Comparison of ENCODE assay signal across 8 cellular contexts in genomic region chr20:32539817-32540675, GRCh38. TPM values are rescaled to one million over a fixed set of nuclear protein-coding genes. Genes with fewer than 3 reads are reported as not detected.
A peak's percentile ranks its signal among the peaks of the same experiment; 100 is the strongest.
DNase-seq lines count a peak whose midpoint lies in the region; ATAC-seq and TF ChIP-seq lines count a peak whose summit lies in the region.

No MANE protein-coding gene starts in this region.

- no peaks in the 10 kb centered on the region for H3K9me2 ChIP-seq in HCT116 (ENCODE audit: insufficient read depth)

- no peak overlapping the region for H3K4me3 ChIP-seq in HCT116 (replicated peaks in 1 of 2; ENCODE audit: low read depth in 1 of 2, low read length in 2 of 2)

- no peak for ATAC-seq in HCT116
- peak; percentile 57 to 59 for ATAC-seq in activated CD4-positive, CD25-positive, alpha-beta regulatory T cell treated with anti-CD3 and anti-CD28 coated beads, Interleukin-2, amount 50 U/mL, for 24 hours

- CTCF ChIA-PET in HCT116 (lab: Charles Lee), result no interaction called here

- no TSS peak for BruUV-seq in HCT116 (replicated peaks; lab: Mats Ljungman, UMichigan)

- DNase-seq in HCT116 (ENCODE audit: low read depth, low spot score) (no peak), GM20000 (ENCODE audit: low spot score) (no peak), posterior vena cava (ENCODE audit: low spot score) (no peak), DMS 273 (lab: John Stamatoyannopoulos, UW; ENCODE audit: unreplicated experiment) (no peak), GM19240 (ENCODE audit: insufficient read length, low spot score) (no peak)
- DNase-seq in stimulated activated CD4-positive, alpha-beta T cell treated with anti-CD3 and anti-CD28 coated beads, TNF-alpha, amount 100 ng/mL, for 24 hours (ENCODE audit: low read depth in 3 of 3), result peak in 2 of 3 experiments; percentile 54 to 65

- H3K36me3 ChIP-seq in HCT116 (ENCODE audit: control insufficient read depth in 1 of 2, insufficient read depth in 2 of 2, low read length in 2 of 2), result no peaks in the 10 kb centered on the region

- TF ChIP-seq CTCF in HCT116 (IDR thresholded peaks at IDR 0.05 in 2 of 3, conservative IDR thresholded peaks at IDR 0.05 in 1 of 3; ENCODE audit: borderline replicate concordance in 1 of 3, insufficient read depth in 1 of 3, low read depth in 2 of 3, low read length in 2 of 3) (no peak), GM20000 (IDR thresholded peaks at IDR 0.05; ENCODE audit: extremely low read depth, missing control alignments) (no peak)

- POLR2A ChIA-PET in HCT116 (lab: Charles Lee), result no interaction called here

- no peaks in the 10 kb centered on the region for H3K9me3 ChIP-seq in HCT116 (ENCODE audit: control insufficient read depth in 1 of 2, insufficient read depth in 1 of 2, low read depth in 1 of 2, low read length in 2 of 2)

- TF ChIP-seq POLR2A in HCT116 (IDR thresholded peaks at IDR 0.05; ENCODE audit: borderline replicate concordance, extremely low read depth, insufficient read depth, insufficient read length), result no peak

- no peak for TF ChIP-seq RAD21 in HCT116 (IDR thresholded peaks at IDR 0.05; ENCODE audit: low read depth)

- no peaks in the 10 kb centered on the region for H4K20me1 ChIP-seq in HCT116 (ENCODE audit: insufficient read depth)

- H3K27me3 ChIP-seq in HCT116 (ENCODE audit: insufficient read depth, low read length), result no peaks in the 10 kb centered on the region

- RAD21 ChIA-PET in HCT116 (lab: Charles Lee; ENCODE audit: low non-redundant PET in 1 of 2, low total read pairs in 2 of 2, uncharacterized antibody in 2 of 2, unreplicated experiment in 2 of 2), result no interaction called here

- H3K4me1 ChIP-seq in HCT116 (ENCODE audit: control insufficient read depth in 1 of 2, insufficient read depth in 2 of 2, low read length in 2 of 2), result peaks cover 13 to 48% of the 10 kb centered on the region in 2 experiments; a peak in 3 of 4 replicates

- H3K27ac ChIP-seq in HCT116 (ENCODE audit: low read depth, low read length) (no peak overlapping the region), cingulate gyrus (ENCODE audit: low read depth, low read length) (peak overlapping the region; percentile 39)

- H3K9ac ChIP-seq in HCT116 (ENCODE audit: low read length), result no peak overlapping the region

- H3K4me2 ChIP-seq in HCT116 (ENCODE audit: low read length), result 0 out of 2 replicates have a peak overlapping the region, but pooled peaks have one; percentile 19

- intact Hi-C loops in HCT116 (cut with micrococcal nuclease) (no loop called here), posterior vena cava (cut with DNase I) (no loop called here)

- H2AFZ ChIP-seq in HCT116 (ENCODE audit: low read depth, low read length, poor library complexity, severe bottlenecking), result no peak overlapping the region

- H3K79me2 ChIP-seq in HCT116 (ENCODE audit: insufficient read depth, low read length), result no peaks in the 10 kb centered on the region

TF ChIP-seq in HCT116, 20 proteins besides CTCF, POLR2A, EP300 and RAD21:
- TF ChIP-seq CBX3 (IDR thresholded peaks at IDR 0.05; ENCODE audit: low read depth), result no peak
- no peak for TF ChIP-seq REST (IDR thresholded peaks at IDR 0.05; ENCODE audit: low read depth)
- no peak for TF ChIP-seq ZNF274 (IDR thresholded peaks at IDR 0.05; ENCODE audit: low read depth, low read length)
- no peak for TF ChIP-seq TCF7L2 (IDR thresholded peaks at IDR 0.05; ENCODE audit: borderline replicate concordance, extremely low read depth, insufficient read depth, insufficient read length)
- TF ChIP-seq ZFX (IDR thresholded peaks at IDR 0.05), result no peak
- no peak for TF ChIP-seq EZH2 (IDR thresholded peaks at IDR 0.05)
- no peak for TF ChIP-seq MAX (IDR thresholded peaks at IDR 0.05)
- no peak for TF ChIP-seq ZBTB33 (IDR thresholded peaks at IDR 0.05; ENCODE audit: extremely low read depth, insufficient replicate concordance, low read length)

RNA-seq across cellular contexts. Expression of gene NOL4L, which starts 45.1 kb away (rescaled TPM):
- total RNA-seq in HCT116 (2021; ENCODE audit: unreplicated experiment) (5.9 TPM), posterior vena cava (10 to 100 TPM in 1 of 2 donors, 1 to 10 TPM in 1; 9.3 to 12.0 TPM)
- polyA plus RNA-seq in HCT116 (2012), result 3.8 and 5.6 TPM in 2 replicates

Comparison
In these comparisons a context has a peak if more than half of its experiments do, and no peak if none do; other contexts are left out.
1. DNase-seq: peak in stimulated activated CD4-positive, alpha-beta T cell treated with anti-CD3 and anti-CD28 coated beads, TNF-alpha, amount 100 ng/mL, for 24 hours (2 of 3); none in HCT116 (single experiment), GM20000 (single experiment), posterior vena cava (single experiment), DMS 273 (single experiment) and GM19240 (single experiment).